ENCODE assay signal across 9 cellular contexts in the genomic region with DNA sequence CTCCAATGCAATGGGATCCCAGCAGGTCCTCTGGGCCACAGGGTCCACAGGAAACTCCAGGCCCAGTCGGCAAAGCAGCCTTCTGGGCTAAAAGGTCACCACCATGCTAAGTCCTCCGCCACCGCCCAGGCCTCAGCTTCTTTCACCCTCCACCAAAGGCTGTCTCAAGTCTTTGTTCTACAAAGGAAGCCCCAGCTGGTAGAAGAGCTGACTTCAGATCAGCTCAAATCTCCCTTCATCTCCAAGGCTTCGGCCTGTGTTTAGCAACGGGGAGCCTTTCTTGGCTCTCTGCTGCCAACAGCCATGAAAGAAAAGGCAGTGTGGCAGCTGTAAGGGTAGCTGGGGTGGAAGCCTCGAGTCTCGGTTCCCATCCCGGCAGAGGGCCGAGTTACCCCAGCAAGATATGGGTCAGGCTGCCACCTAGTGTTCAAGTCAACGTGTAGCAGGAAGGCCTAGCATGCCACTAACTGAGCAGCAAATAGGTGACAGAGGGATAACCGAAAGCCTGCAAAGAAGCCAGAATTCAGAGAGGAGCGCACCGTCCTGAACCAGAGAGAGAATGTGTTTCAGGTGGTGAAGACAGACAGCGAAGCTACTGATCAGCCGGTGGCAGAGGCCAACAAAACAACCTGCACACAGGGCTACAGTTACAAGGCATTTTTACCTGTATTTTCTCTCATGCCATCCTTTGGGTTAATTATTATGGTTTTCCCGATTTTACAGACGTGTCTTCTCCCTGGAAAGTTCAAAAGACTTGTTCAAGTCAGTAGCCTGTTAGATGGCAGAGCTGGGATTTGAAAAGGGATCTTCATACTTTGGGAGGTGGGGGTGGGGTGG. TPM values are rescaled to one million over a fixed set of nuclear protein-coding genes. Genes with fewer than 3 reads are reported as not detected.
A peak's percentile ranks its signal among the peaks of the same experiment; 100 is the strongest.
DNase-seq lines count a peak whose midpoint lies in the region; ATAC-seq and TF ChIP-seq lines count a peak whose summit lies in the region.
"Had no signal": no experiment of that assay in that cellular context is flagged by ENCODE, and none has a peak within 500 bp of the region (broad histone marks: within the 10 kb centered on the region; RNA-seq: fewer than 3 reads in every experiment).

No MANE protein-coding gene starts in this region.

- peak overlapping the region in 1 of 2 donors; percentile 16 for H3K27ac Mint-ChIP-seq in effector memory CD8-positive, alpha-beta T cell
- H3K27ac Mint-ChIP-seq: IgD-negative memory B cell had no signal

- no peaks in the 10 kb centered on the region for H3K9me3 Mint-ChIP-seq in effector memory CD8-positive, alpha-beta T cell
- H3K9me3 Mint-ChIP-seq: IgD-negative memory B cell had no signal

- peak; percentile 93 for TF ChIP-seq CTCF in C4-2B (conservative IDR thresholded peaks at IDR 0.05)

- H3K27me3 Mint-ChIP-seq in effector memory CD8-positive, alpha-beta T cell: peaks cover 33 to 37% of the 10 kb centered on the region in 2 donors
- H3K27me3 Mint-ChIP-seq: IgD-negative memory B cell had no signal

- H3K4me1 Mint-ChIP-seq in effector memory CD8-positive, alpha-beta T cell (ENCODE audit: low read depth in 2 of 2): peaks cover 3 to 5% of the 10 kb centered on the region in 2 donors

- ATAC-seq in GM19025 (IDR thresholded peaks at IDR 0.05; ENCODE audit: low read depth, unreplicated experiment) (peak; percentile 96), HG03280 (IDR thresholded peaks at IDR 0.05; ENCODE audit: unreplicated experiment) (peak; percentile 80)
- ATAC-seq in effector memory CD8-positive, alpha-beta T cell (replicated peaks): peak; percentile 100

- DNase-seq in NCI-H748 (lab: John Stamatoyannopoulos, UW; ENCODE audit: unreplicated experiment) (peak; percentile 44), myocyte (ENCODE audit: low read depth) (peak; percentile 90)
- DNase-seq in activated CD4-positive, alpha-beta T cell treated with anti-CD3 and anti-CD28 coated beads, Interleukin-2, amount 50 U/mL, for 48 hours: peak; percentile 66 to 72
- peak; percentile 65 to 70 (median 68) for DNase-seq in effector memory CD8-positive, alpha-beta T cell
- DNase-seq in stimulated activated CD8-positive, alpha-beta memory T cell treated with anti-CD3 and anti-CD28 coated beads, Interleukin-7, amount 100 ng/mL, for 48 hours (ENCODE audit: extremely low read depth in 1 of 2, low read depth in 1 of 2): peak; percentile 42 to 43

- no peak overlapping the region for H3K4me3 Mint-ChIP-seq in effector memory CD8-positive, alpha-beta T cell
- H3K4me3 Mint-ChIP-seq: IgD-negative memory B cell had no signal

- peaks cover 2% of the 10 kb centered on the region for H3K36me3 Mint-ChIP-seq in effector memory CD8-positive, alpha-beta T cell (ENCODE audit: insufficient read depth)

- H3K27ac ChIP-seq in C4-2B: no peak overlapping the region

RNA-seq across cellular contexts. Expression of a gene that starts 26.8 kb away (rescaled TPM):
- total RNA-seq in myocyte: not detected in 2 replicates
- not detected for polyA plus RNA-seq in myocyte (2012)
- polyA plus RNA-seq: IgD-negative memory B cell had no signal
